In genomic region chr1:201681375-201681774, GRCh38 we compare ENCODE assay signal across 12 cellular contexts.
"Had no signal": no experiment of that assay in that cellular context is flagged by ENCODE, and none has a peak within 500 bp of the region (broad histone marks: within the 10 kb centered on the region; RNA-seq: fewer than 3 reads in every experiment).

No MANE protein-coding gene starts in this region.

- H3K27me3 ChIP-seq: left lung, tibial nerve had no signal

- H3K4me3 ChIP-seq: left lung, tibial nerve had no signal

- H3K9me3 ChIP-seq: tibial nerve had no signal

- H3K27ac ChIP-seq: foreskin keratinocyte, left lung, tibial nerve had no signal

- H3K4me1 ChIP-seq: foreskin keratinocyte had no signal

- H3K36me3 ChIP-seq: left lung, tibial nerve had no signal

- DNase-seq: activated CD4-positive, alpha-beta T cell treated with anti-CD3 and anti-CD28 coated beads, Interleukin-2, amount 50 U/mL, for 4 hours; activated effector memory CD4-positive, alpha-beta T cell treated with anti-CD3 and anti-CD28 coated beads, Interleukin-2, amount 50 U/mL, for 16 hours; activated T-cell treated with anti-CD3 and anti-CD28 coated beads, Interleukin-2, amount 50 U/mL, for 72 hours; effector CD8-positive, alpha-beta T cell; foreskin keratinocyte; kidney; left lung; stimulated activated CD4-positive, alpha-beta T cell treated with anti-CD3 and anti-CD28 coated beads, Interleukin-12 subunit alpha, Interleukin-12 subunit beta, amount 100 ng/mL, for 4 hours; stimulated activated CD4-positive, alpha-beta T cell treated with anti-CD3 and anti-CD28 coated beads, Interleukin-1b, Interleukin-23, amount 100 ng/mL, for 48 hours; stimulated activated CD8-positive, alpha-beta memory T cell treated with anti-CD3 and anti-CD28 coated beads, Interleukin-4, amount 100 ng/mL, for 48 hours; stimulated activated naive CD4-positive, alpha-beta T cell treated with Interleukin-2 at 50 U/mL for 16 hours had no signal

- ATAC-seq: activated T-cell treated with anti-CD3 and anti-CD28 coated beads, Interleukin-2, amount 50 U/mL, for 72 hours; foreskin keratinocyte; left lung had no signal
